Comparison of ENCODE assay signal across 8 cellular contexts in the genomic region with DNA sequence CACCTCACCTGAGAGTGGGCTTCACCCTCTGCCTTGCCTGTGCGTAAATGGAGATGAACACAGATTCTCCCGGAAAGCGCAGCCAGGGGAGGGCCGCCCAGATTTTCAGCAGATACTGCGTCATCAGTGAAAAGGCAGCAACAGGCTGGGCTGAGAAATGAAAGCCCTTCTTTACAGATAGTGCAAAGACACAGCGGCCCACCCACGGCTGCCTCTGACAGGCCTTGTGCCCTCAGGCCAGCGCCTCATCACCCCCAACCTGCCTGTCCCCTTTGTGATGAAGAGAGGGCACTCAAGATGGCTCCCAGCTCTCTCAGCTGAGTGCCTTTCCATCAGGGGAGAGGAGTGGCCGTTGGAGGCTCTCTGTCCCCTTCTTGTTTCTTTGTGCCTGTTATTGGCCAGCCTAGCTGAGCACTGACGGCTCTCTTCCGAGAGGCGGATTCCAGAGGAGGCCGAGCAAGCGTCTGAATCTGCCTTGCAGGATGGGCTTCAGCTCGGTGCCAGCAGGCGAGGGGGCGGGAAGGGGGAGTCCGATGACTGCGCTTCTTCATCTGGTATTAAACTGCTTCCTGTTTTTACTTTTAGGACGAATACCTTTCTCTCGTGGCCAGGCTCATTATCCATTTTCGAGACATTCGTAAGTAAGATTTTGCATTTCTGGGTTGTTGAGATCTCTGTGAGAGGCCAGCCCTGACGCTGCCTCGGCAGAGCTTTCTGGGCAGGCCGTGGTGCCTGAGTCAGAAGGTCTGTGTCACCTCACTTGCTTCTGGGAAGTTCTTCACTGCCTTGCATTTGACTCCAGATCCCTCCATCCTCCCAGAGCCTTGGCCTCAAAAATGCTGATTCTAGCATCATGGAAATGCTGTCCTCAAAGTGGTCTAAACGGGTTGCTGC. TPM values are rescaled to one million over a fixed set of nuclear protein-coding genes. Genes with fewer than 3 reads are reported as not detected.
A peak's percentile ranks its signal among the peaks of the same experiment; 100 is the strongest.
DNase-seq lines count a peak whose midpoint lies in the region; ATAC-seq, FAIRE-seq and TF ChIP-seq lines count a peak whose summit lies in the region.

No MANE protein-coding gene starts in this region.

- H3K4me2 ChIP-seq in GM23338: 0 out of 2 replicates have a peak overlapping the region, but pooled peaks have one; percentile 26

- peak overlapping the region; percentile 59; the same call in 1 of the 2 replicates for H3K27ac ChIP-seq in GM23338 (ENCODE audit: low read depth)
- H3K27ac ChIP-seq in gastroesophageal sphincter: peak overlapping the region; percentile 45 to 86 (median 83)
- peak overlapping the region; percentile 75 to 85 (median 83) for H3K27ac ChIP-seq in pancreas

- no peak overlapping the region for H3K4me3 ChIP-seq in GM23338
- H3K4me3 ChIP-seq in gastroesophageal sphincter: peak overlapping the region in 1 of 2 donors; percentile 9
- no peak overlapping the region for H3K4me3 ChIP-seq in pancreas

- H3K4me3 Mint-ChIP-seq in GM23338: no peak overlapping the region

- peaks cover 4% of the 10 kb centered on the region; the same call in 1 of the 2 replicates for H3K4me1 ChIP-seq in GM23338 (ENCODE audit: insufficient read depth)
- peaks cover 0 to 87% (median 40%) of the 10 kb centered on the region in 3 donors for H3K4me1 ChIP-seq in gastroesophageal sphincter
- H3K4me1 ChIP-seq in pancreas: peaks cover 25 to 30% (median 25%) of the 10 kb centered on the region in 3 donors

- TF ChIP-seq EP300 in gastroesophageal sphincter (IDR thresholded peaks at IDR 0.05): no peak

- no peak for TF ChIP-seq POLR2A in gastroesophageal sphincter (IDR thresholded peaks at IDR 0.05)

- peak; percentile 75 for ATAC-seq in GM23338
- peak; percentile 48 for ATAC-seq in gastroesophageal sphincter
- ATAC-seq in pancreas: peak in 2 of 4 donors; percentile 12 to 42
- ATAC-seq in HG03095 (IDR thresholded peaks at IDR 0.05; ENCODE audit: unreplicated experiment): no peak
- ATAC-seq in GM19395 (IDR thresholded peaks at IDR 0.05; ENCODE audit: unreplicated experiment): no peak
- ATAC-seq in GM21717 (IDR thresholded peaks at IDR 0.05; ENCODE audit: unreplicated experiment): no peak
- ATAC-seq in HG03159 (IDR thresholded peaks at IDR 0.05; ENCODE audit: unreplicated experiment): no peak

- intact Hi-C loops in pancreas (cut with DNase I): no loop called here

- peaks cover 30% of the 10 kb centered on the region for H3K4me1 Mint-ChIP-seq in GM23338

- peaks cover 43% of the 10 kb centered on the region for H3K79me2 ChIP-seq in GM23338 (replicated peaks; ENCODE audit: insufficient read depth)

- H3K9me3 ChIP-seq in gastroesophageal sphincter (no peaks in the 10 kb centered on the region), pancreas (no peaks in the 10 kb centered on the region)

- peak; percentile 52 for DNase-seq in GM23338 (ENCODE audit: low spot score)
- peak; percentile 44 for DNase-seq in activated effector memory CD4-positive, alpha-beta T cell treated with Interleukin-2 at 50 U/mL for 16 hours
- no peak for DNase-seq in pancreas

- WGBS in gastroesophageal sphincter (ENCODE audit: low coverage in 1 of 2), 2 donors: 20 to 34% methylated on average over 14 to 17 of the region's 27 CpGs
- 84 to 85% methylated on average over 27 of the region's 27 CpGs for WGBS in pancreas, 2 donors

- H4K20me1 ChIP-seq in GM23338 (replicated peaks; ENCODE audit: insufficient read depth): peaks cover 15% of the 10 kb centered on the region

- FAIRE-seq in pancreas (lab: Jason Lieb, UNC): no peak

- no peaks in the 10 kb centered on the region for H3F3A ChIP-seq in GM23338 (replicated peaks; ENCODE audit: low read depth)

- H2AFZ ChIP-seq in GM23338: no peak overlapping the region

- no peaks in the 10 kb centered on the region for H3K9me2 ChIP-seq in GM23338 (ENCODE audit: insufficient read depth)

- peaks cover 9% of the 10 kb centered on the region for H3K27me3 Mint-ChIP-seq in GM23338 (ENCODE audit: insufficient read depth, low read depth, poor library complexity)

- H3K27me3 ChIP-seq in GM23338 (ENCODE audit: insufficient read depth): no peaks in the 10 kb centered on the region
- no peaks in the 10 kb centered on the region for H3K27me3 ChIP-seq in gastroesophageal sphincter
- no peaks in the 10 kb centered on the region for H3K27me3 ChIP-seq in pancreas

- H3K36me3 ChIP-seq in GM23338 (ENCODE audit: insufficient read depth) (no peaks in the 10 kb centered on the region), gastroesophageal sphincter (peaks cover 0 to 48% of the 10 kb centered on the region in 2 donors), pancreas (no peaks in the 10 kb centered on the region)

- peak overlapping the region; percentile 82 for H3K27ac Mint-ChIP-seq in GM23338

- no peaks in the 10 kb centered on the region for H3K9me3 Mint-ChIP-seq in GM23338

- peaks cover 18% of the 10 kb centered on the region for H3K36me3 Mint-ChIP-seq in GM23338 (ENCODE audit: low read depth)

- TF ChIP-seq CTCF in GM23338 (conservative IDR thresholded peaks at IDR 0.05; ENCODE audit: low read depth in 2 of 2) (no peak), gastroesophageal sphincter (IDR thresholded peaks at IDR 0.05) (peak in 1 of 4 experiments; percentile 8), pancreas (IDR thresholded peaks at IDR 0.05) (no peak)

TF ChIP-seq in GM23338, 12 proteins besides CTCF, POLR2A, EP300 and RAD21:
- TF ChIP-seq STAT1 (IDR thresholded peaks at IDR 0.05; ENCODE audit: unreplicated experiment) (no peak), CREB1 (CRISPR knock-in tag; IDR thresholded peaks at IDR 0.05; ENCODE audit: low read depth) (no peak), EZH2 (IDR thresholded peaks at IDR 0.05; ENCODE audit: low read depth, unreplicated experiment) (no peak)
- TF ChIP-seq, protein P1, sequence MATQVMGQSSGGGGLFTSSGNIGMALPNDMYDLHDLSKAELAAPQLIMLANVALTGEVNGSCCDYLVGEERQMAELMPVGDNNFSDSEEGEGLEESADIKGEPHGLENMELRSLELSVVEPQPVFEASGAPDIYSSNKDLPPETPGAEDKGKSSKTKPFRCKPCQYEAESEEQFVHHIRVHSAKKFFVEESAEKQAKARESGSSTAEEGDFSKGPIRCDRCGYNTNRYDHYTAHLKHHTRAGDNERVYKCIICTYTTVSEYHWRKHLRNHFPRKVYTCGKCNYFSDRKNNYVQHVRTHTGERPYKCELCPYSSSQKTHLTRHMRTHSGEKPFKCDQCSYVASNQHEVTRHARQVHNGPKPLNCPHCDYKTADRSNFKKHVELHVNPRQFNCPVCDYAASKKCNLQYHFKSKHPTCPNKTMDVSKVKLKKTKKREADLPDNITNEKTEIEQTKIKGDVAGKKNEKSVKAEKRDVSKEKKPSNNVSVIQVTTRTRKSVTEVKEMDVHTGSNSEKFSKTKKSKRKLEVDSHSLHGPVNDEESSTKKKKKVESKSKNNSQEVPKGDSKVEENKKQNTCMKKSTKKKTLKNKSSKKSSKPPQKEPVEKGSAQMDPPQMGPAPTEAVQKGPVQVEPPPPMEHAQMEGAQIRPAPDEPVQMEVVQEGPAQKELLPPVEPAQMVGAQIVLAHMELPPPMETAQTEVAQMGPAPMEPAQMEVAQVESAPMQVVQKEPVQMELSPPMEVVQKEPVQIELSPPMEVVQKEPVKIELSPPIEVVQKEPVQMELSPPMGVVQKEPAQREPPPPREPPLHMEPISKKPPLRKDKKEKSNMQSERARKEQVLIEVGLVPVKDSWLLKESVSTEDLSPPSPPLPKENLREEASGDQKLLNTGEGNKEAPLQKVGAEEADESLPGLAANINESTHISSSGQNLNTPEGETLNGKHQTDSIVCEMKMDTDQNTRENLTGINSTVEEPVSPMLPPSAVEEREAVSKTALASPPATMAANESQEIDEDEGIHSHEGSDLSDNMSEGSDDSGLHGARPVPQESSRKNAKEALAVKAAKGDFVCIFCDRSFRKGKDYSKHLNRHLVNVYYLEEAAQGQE (IDR thresholded peaks at IDR 0.05; ENCODE audit: unreplicated experiment): no peak

RNA-seq across cellular contexts. Expression of a gene that starts 43.7 kb away (rescaled TPM):
- 32.0 and 43.5 TPM in 2 replicates for total RNA-seq in GM23338 (2014; rRNA removed; shearing (Covaris generic))
- polyA plus RNA-seq in GM23338 (2016; fragmentation: Nextera tagmentation; extraction: Ambion mirVana) (27.7 and 29.2 TPM in 2 replicates), pancreas (10 to 100 TPM; 61.0 to 61.7 TPM)
- total RNA-seq in gastroesophageal sphincter (10 to 100 TPM; 30.6 to 62.3 (median 54.3) TPM), pancreas (10 to 100 TPM; 27.1 to 47.9 (median 35.4) TPM)

RNA-seq across cellular contexts. Expression of a gene that starts 55.5 kb away (rescaled TPM):
- 12.1 and 16.0 TPM in 2 replicates for total RNA-seq in GM23338 (2014; rRNA removed; shearing (Covaris generic))
- 2.4 and 2.8 TPM in 2 replicates for polyA plus RNA-seq in GM23338 (2016; fragmentation: Nextera tagmentation; extraction: Ambion mirVana)
- total RNA-seq in gastroesophageal sphincter: 10 to 100 TPM; 25.0 to 44.5 (median 33.9) TPM
- total RNA-seq in pancreas: 10 to 100 TPM in 4 of 6 donors, 1 to 10 TPM in 2; 9.9 to 15.0 (median 12.4) TPM
- polyA plus RNA-seq in pancreas: 10 to 100 TPM; 22.2 to 22.9 TPM

Comparison
In these comparisons a context has a peak if more than half of its experiments do, and no peak if none do; other contexts are left out.
1. ATAC-seq: peak in GM23338 (single experiment) and gastroesophageal sphincter (single experiment); none in HG03095 (single experiment), GM19395 (single experiment), GM21717 (single experiment) and HG03159 (single experiment).
2. DNase-seq: peak in GM23338 (single experiment) and activated effector memory CD4-positive, alpha-beta T cell treated with Interleukin-2 at 50 U/mL for 16 hours (single experiment); none in pancreas (0 of 6).
3. Peak in every context shown above with its lines, with median percentiles within 50 percentile points of each other: H3K27ac ChIP-seq.